1 cellular context compared by ENCODE assay signal in the genomic region with DNA sequence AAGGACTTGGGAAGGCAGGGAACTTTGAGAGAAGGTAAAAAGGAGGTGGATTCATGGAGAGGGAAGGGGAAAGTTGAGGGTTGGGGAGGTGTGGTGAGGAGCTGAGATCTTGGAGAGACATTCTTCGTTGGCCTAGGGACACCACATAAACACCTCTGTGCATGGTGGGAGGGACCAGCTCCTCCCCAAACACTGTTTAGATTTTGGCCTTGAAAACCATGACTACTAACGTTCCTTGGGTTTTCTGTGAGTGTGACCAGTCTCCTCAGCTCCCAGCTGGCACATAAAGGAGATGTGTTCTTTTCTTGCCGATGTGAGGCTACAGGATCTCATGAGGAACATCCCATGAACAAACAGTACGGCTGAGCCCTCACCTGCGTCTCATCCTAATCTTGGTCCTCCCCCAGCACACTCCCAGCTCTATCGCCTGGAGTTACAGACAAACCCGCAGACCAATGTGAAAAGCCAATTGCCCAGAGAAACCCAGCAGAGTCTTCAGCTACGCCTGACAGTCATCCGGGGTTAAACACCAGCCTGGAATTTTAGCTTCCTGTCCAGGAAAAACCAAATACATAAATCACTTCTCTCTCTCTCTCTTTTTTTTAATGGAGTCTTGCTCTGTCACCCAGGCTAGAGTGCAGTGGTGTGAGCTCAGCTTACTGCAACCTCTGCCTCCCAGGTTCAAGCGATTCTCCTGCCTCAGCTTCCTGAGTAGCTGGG.
TF ChIP-seq lines count a peak whose summit lies in the region.

No MANE protein-coding gene starts in this region.

TF ChIP-seq in HepG2, 621 proteins besides CTCF, POLR2A, EP300 and RAD21:
- no peak for TF ChIP-seq MAZ (IDR thresholded peaks at IDR 0.05; ENCODE audit: borderline replicate concordance, low read depth, low read length)
- TF ChIP-seq MAZ (CRISPR knock-in tag; IDR thresholded peaks at IDR 0.05; ENCODE audit: low read depth): 0 out of 2 replicates have a peak, but pooled peaks have one; percentile 33
- no peak for TF ChIP-seq ZFP37 (CRISPR knock-in tag; IDR thresholded peaks at IDR 0.05; ENCODE audit: borderline replicate concordance)
- no peak for TF ChIP-seq ETV6 (CRISPR knock-in tag; conservative IDR thresholded peaks at IDR 0.05)
- no peak for TF ChIP-seq ZNF782 (CRISPR knock-in tag; IDR thresholded peaks at IDR 0.05; ENCODE audit: borderline replicate concordance)
